Comparison of ENCODE assay signal across 1 cellular context in genomic region chr9:33167084-33167948, GRCh38.
TF ChIP-seq lines count a peak whose summit lies in the region.

Gene B4GALT1 (minus strand): TSS chr9:33167336. CDS start chr9:33167169, 167 bp downstream.

TF ChIP-seq in GM12878, 131 proteins besides CTCF, POLR2A, EP300 and RAD21 (continued from another document):
- TF ChIP-seq CUX1 (IDR thresholded peaks at IDR 0.05; ENCODE audit: insufficient replicate concordance, low read depth, low read length) (no peak), BCL11A (IDR thresholded peaks at IDR 0.05; ENCODE audit: low read depth, low read length) (no peak), SREBF2 (IDR thresholded peaks at IDR 0.05; ENCODE audit: low read length) (no peak), POLR2AphosphoS5 (IDR thresholded peaks at IDR 0.05; ENCODE audit: low read length) (peak; percentile 73; the same call in 1 of the 2 replicates)
